Comparison of ENCODE assay signal across 9 cellular contexts in the genomic region with DNA sequence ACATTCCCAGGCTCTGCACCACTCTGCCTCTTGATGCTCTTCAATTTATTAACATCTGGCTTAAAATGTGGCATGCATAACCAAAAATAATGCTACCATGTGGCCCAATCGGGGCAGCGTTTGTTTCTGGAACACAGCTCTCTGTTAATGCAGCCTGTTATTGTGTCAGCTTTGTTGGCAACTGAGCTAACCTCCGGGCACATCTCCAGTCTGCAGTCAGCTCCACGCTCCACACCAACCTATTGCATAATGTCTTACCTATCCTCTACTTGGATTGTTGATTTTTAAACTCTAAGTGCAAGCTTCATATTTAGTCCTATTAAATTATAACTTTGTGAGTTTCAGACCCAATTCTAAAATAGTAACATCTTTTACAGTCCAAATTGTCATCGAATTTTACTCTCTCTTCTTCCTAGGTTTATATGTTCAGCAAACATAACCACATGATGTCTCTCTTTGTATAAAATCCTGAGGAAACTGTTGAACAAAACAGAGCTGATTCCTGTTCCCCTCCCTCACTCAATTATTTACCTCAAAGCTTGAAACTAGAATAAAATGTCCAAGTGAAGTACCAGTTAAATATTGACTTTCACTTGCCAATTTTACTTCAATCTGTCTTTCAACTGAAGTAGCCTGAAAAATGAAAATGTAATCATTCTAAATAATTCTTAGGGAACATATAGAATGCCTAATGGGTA.
DNase-seq lines count a peak whose midpoint lies in the region; ATAC-seq and TF ChIP-seq lines count a peak whose summit lies in the region.
"Had no signal": no experiment of that assay in that cellular context is flagged by ENCODE, and none has a peak within 500 bp of the region (broad histone marks: within the 10 kb centered on the region; RNA-seq: fewer than 3 reads in every experiment).

No MANE protein-coding gene starts in this region.

- H3K4me2 ChIP-seq in BLaER1 treated with 17β-estradiol and CSF1 and Interleukin-3, amounts not matched to agents 10 nM and 100 nM = peak overlapping the region in 6 of 11 experiments; percentile 0 to 22 (median 13); a peak in 4 of 22 replicates

- H4K20me1 ChIP-seq in BLaER1 treated with 17β-estradiol and CSF1 and Interleukin-3, amounts not matched to agents 10 nM and 100 nM = no peaks in the 10 kb centered on the region

- no peak for ATAC-seq in naive thymus-derived CD8-positive, alpha-beta T cell
- ATAC-seq in GM21619 (IDR thresholded peaks at IDR 0.05; ENCODE audit: unreplicated experiment) = no peak

- peaks cover 0 to 2% (median under 1%) of the 10 kb centered on the region in 4 donors for H3K4me1 Mint-ChIP-seq in naive thymus-derived CD8-positive, alpha-beta T cell
- H3K4me1 Mint-ChIP-seq in endothelial cell (ENCODE audit: unreplicated experiment) = peaks cover 2% of the 10 kb centered on the region

- DNase-seq in NCI-H1930 (lab: John Stamatoyannopoulos, UW) (peak; percentile 46 to 68), mucosa of gallbladder (ENCODE audit: low spot score) (peak; percentile 71), endothelial cell (ENCODE audit: low spot score) (no peak), 8988T (no peak)
- no peak for DNase-seq in naive thymus-derived CD8-positive, alpha-beta T cell

- H3K27me3 Mint-ChIP-seq in naive thymus-derived CD8-positive, alpha-beta T cell = peaks cover 0 to 8% (median 3%) of the 10 kb centered on the region in 5 donors
- peaks cover 1% of the 10 kb centered on the region for H3K27me3 Mint-ChIP-seq in endothelial cell (ENCODE audit: unreplicated experiment)

- POLR2A ChIA-PET in naive thymus-derived CD8-positive, alpha-beta T cell (lab: Charles Lee) = no interaction called here

- no peak overlapping the region for H3K4me3 Mint-ChIP-seq in naive thymus-derived CD8-positive, alpha-beta T cell
- H3K4me3 Mint-ChIP-seq in endothelial cell (ENCODE audit: unreplicated experiment) = no peak overlapping the region
- H3K4me3 Mint-ChIP-seq: neural crest cell had no signal

- H3K9me3 Mint-ChIP-seq in naive thymus-derived CD8-positive, alpha-beta T cell = no peaks in the 10 kb centered on the region
- H3K9me3 Mint-ChIP-seq in endothelial cell (ENCODE audit: unreplicated experiment) = no peaks in the 10 kb centered on the region
- H3K9me3 Mint-ChIP-seq: neural crest cell had no signal

- H3K4me1 ChIP-seq in BLaER1 treated with 17β-estradiol and CSF1 and Interleukin-3, amounts not matched to agents 10 nM and 100 nM = peaks cover 0 to 11% (median 3%) of the 10 kb centered on the region in 10 experiments; a peak in 16 of 20 replicates
- H3K4me1 ChIP-seq in endocrine pancreas (ENCODE audit: control insufficient read depth, insufficient read depth, low read length) = peaks cover 6% of the 10 kb centered on the region

- H3K36me3 Mint-ChIP-seq in naive thymus-derived CD8-positive, alpha-beta T cell = no peaks in the 10 kb centered on the region
- no peaks in the 10 kb centered on the region for H3K36me3 Mint-ChIP-seq in endothelial cell (ENCODE audit: low read depth, unreplicated experiment)

- no peak overlapping the region for H3K27ac Mint-ChIP-seq in naive thymus-derived CD8-positive, alpha-beta T cell
- H3K27ac Mint-ChIP-seq in endothelial cell (ENCODE audit: unreplicated experiment) = no peak overlapping the region

- no peaks in the 10 kb centered on the region for H3K36me3 ChIP-seq in BLaER1 treated with 17β-estradiol and CSF1 and Interleukin-3, amounts not matched to agents 10 nM and 100 nM
- no peaks in the 10 kb centered on the region for H3K36me3 ChIP-seq in endocrine pancreas (ENCODE audit: control insufficient read depth, insufficient read depth, low read length)

- H3K4me3 ChIP-seq in BLaER1 treated with 17β-estradiol and CSF1 and Interleukin-3, amounts not matched to agents 10 nM and 100 nM = no peak overlapping the region
- H3K4me3 ChIP-seq in endocrine pancreas (ENCODE audit: control insufficient read depth, insufficient read depth, low read length) = peak overlapping the region; percentile 48

- no peaks in the 10 kb centered on the region for H3K27me3 ChIP-seq in BLaER1 treated with 17β-estradiol and CSF1 and Interleukin-3, amounts not matched to agents 10 nM and 100 nM
- H3K27me3 ChIP-seq in endocrine pancreas (ENCODE audit: control insufficient read depth, insufficient read depth, low read length) = no peaks in the 10 kb centered on the region

- H3K27ac ChIP-seq in BLaER1 treated with 17β-estradiol and CSF1 and Interleukin-3, amounts not matched to agents 10 nM and 100 nM = no peak overlapping the region

- no peak overlapping the region for H3K9ac ChIP-seq in BLaER1 treated with 17β-estradiol and CSF1 and Interleukin-3, amounts not matched to agents 10 nM and 100 nM
- no peak overlapping the region for H3K9ac ChIP-seq in endocrine pancreas (ENCODE audit: control insufficient read depth, insufficient read depth, low read length)

- peaks cover 0 to 8% (median 0%) of the 10 kb centered on the region in 11 experiments; a peak in 2 of 22 replicates for H3K9me3 ChIP-seq in BLaER1 treated with 17β-estradiol and CSF1 and Interleukin-3, amounts not matched to agents 10 nM and 100 nM (replicated peaks in 1 of 11)
- H3K9me3 ChIP-seq in endocrine pancreas (ENCODE audit: control insufficient read depth, low read length) = no peaks in the 10 kb centered on the region

- TF ChIP-seq CTCF in endothelial cell (IDR thresholded peaks at IDR 0.05; ENCODE audit: unreplicated experiment) = no peak

Comparison
In these comparisons a context has a peak if more than half of its experiments do, and no peak if none do; other contexts are left out.
1. DNase-seq: peak in NCI-H1930 (2 of 2) and mucosa of gallbladder (single experiment); none in naive thymus-derived CD8-positive, alpha-beta T cell (0 of 10), endothelial cell (single experiment) and 8988T (single experiment).